ENCODE assay signal across 8 cellular contexts in the genomic region with DNA sequence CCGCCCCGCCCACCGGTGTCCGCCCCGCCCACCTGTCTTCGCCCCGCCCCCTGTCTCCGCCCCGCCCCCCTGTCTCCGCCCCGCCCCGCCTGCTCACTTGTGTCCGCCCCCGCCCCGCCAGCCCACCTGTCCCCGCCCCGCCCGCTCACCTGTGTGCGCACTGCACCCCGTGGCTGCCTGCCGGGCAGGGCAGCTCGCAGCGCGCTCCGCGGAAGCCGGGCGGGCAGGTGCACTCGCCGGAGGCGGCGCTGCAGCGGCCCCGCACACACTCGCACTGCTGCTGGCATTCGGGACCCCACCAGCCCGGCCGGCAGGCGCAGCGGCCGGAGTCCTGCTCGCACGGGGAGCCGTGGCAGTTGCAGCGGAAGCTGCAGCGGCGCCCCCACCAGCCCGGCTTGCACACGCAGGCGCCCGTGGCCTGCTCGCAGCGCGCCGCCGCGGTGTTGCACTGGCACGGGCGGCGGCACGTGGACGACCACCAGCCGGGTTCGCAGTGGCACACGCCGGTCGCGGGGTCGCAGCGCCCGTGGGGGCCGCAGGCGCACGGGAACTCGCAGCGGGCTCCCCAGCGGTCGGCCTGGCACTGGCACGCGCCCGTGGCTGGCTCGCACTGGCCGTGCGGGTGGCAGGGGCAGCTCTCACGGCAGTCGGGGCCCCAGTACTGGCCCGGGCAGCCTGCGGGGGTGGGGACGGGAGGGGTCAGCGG. TPM values are rescaled to one million over a fixed set of nuclear protein-coding genes. Genes with fewer than 3 reads are reported as not detected.
DNase-seq lines count a peak whose midpoint lies in the region; ATAC-seq and TF ChIP-seq lines count a peak whose summit lies in the region.

No MANE protein-coding gene starts in this region.

- H3K27ac Mint-ChIP-seq in neural crest cell (ENCODE audit: unreplicated experiment), result no peak overlapping the region

- no peaks in the 10 kb centered on the region for H3F3A ChIP-seq in Loucy (ENCODE audit: low read depth)

- H3K9me3 Mint-ChIP-seq in neural crest cell, result no peaks in the 10 kb centered on the region

- H3K36me3 ChIP-seq in Loucy (ENCODE audit: insufficient read depth, low read length), result no peaks in the 10 kb centered on the region

- no peaks in the 10 kb centered on the region for H3K36me3 Mint-ChIP-seq in neural crest cell (ENCODE audit: low read depth)

- H3K4me1 ChIP-seq in Loucy (ENCODE audit: insufficient read depth, low read length, poor library complexity, severe bottlenecking), result peaks cover 27% of the 10 kb centered on the region

- DNase-seq in ELR (ENCODE audit: low read depth) (peak; percentile 42), neural crest cell (ENCODE audit: low read depth, low spot score) (no peak), NCI-H446 treated with DMSO at 0.1 percent for 48 hours (lab: John Stamatoyannopoulos, UW) (no peak)
- peak; percentile 47 for DNase-seq in activated CD8-positive, alpha-beta memory T cell treated with anti-CD3 and anti-CD28 coated beads, Interleukin-2, amount 50 U/mL, for 1 hour (ENCODE audit: extremely low read depth)

- peaks cover 21% of the 10 kb centered on the region for H3K79me2 ChIP-seq in Loucy (ENCODE audit: insufficient read depth, low read length)

- ATAC-seq in esophagus mucosa (peak; percentile 77), GM19351 (IDR thresholded peaks at IDR 0.05; ENCODE audit: unreplicated experiment) (no peak), GM18519 (IDR thresholded peaks at IDR 0.05; ENCODE audit: low FRiP score, unreplicated experiment) (no peak)

- no peak overlapping the region for H3K4me3 Mint-ChIP-seq in neural crest cell

- H3K27me3 ChIP-seq in Loucy (ENCODE audit: insufficient read depth, low read length, poor library complexity, severe bottlenecking), result no peaks in the 10 kb centered on the region

- H2AFZ ChIP-seq in Loucy (ENCODE audit: low read length), result no peak overlapping the region

- no peak for TF ChIP-seq CTCF in Loucy (conservative IDR thresholded peaks at IDR 0.05; ENCODE audit: low read length)
- TF ChIP-seq CTCF in neural crest cell (conservative IDR thresholded peaks at IDR 0.05), result peak; percentile 48

- no peaks in the 10 kb centered on the region for H3K9me3 ChIP-seq in Loucy (ENCODE audit: insufficient read depth, low read depth, low read length)

- H3K27me3 Mint-ChIP-seq in neural crest cell (ENCODE audit: low read depth), result peaks cover 35% of the 10 kb centered on the region

- H3K9me2 ChIP-seq in Loucy (replicated peaks; ENCODE audit: low read depth, low read length), result no peaks in the 10 kb centered on the region

- H3K9ac ChIP-seq in Loucy (ENCODE audit: low read depth, low read length, poor library complexity, severe bottlenecking), result no peak overlapping the region

- H3K4me1 Mint-ChIP-seq in neural crest cell, result peaks cover 43% of the 10 kb centered on the region

- H3K4me2 ChIP-seq in Loucy (ENCODE audit: low read depth, low read length, poor library complexity, severe bottlenecking), result peak overlapping the region; percentile 97

- H4K20me1 ChIP-seq in Loucy (ENCODE audit: insufficient read depth, low read length, poor library complexity, severe bottlenecking), result peaks cover 8% of the 10 kb centered on the region

- H3K4me3 ChIP-seq in Loucy (ENCODE audit: low read length, poor library complexity, severe bottlenecking), result peak overlapping the region; percentile 85

RNA-seq across cellular contexts. Expression of a gene that starts 2.1 kb away (rescaled TPM):
- total RNA-seq in esophagus mucosa (2.3 TPM), neural crest cell (0.42 and 1.1 TPM in 2 replicates)

RNA-seq across cellular contexts. Expression of a gene that starts 6.2 kb away (rescaled TPM):
- total RNA-seq in esophagus mucosa (5.3 TPM), neural crest cell (1.2 and 1.8 TPM in 2 replicates)

RNA-seq across cellular contexts. Expression of a gene that starts 14.8 kb away (rescaled TPM):
- 3.6 TPM for total RNA-seq in esophagus mucosa
- 13.9 and 15.5 TPM in 2 replicates for total RNA-seq in neural crest cell

RNA-seq across cellular contexts. Expression of a gene that starts 41.2 kb away (rescaled TPM):
- 171 TPM for total RNA-seq in esophagus mucosa
- 449 and 459 TPM in 2 replicates for total RNA-seq in neural crest cell

Comparison
In these comparisons a context has a peak if more than half of its experiments do, and no peak if none do; other contexts are left out.
1. DNase-seq: peak in ELR (single experiment) and activated CD8-positive, alpha-beta memory T cell treated with anti-CD3 and anti-CD28 coated beads, Interleukin-2, amount 50 U/mL, for 1 hour (single experiment); none in neural crest cell (single experiment) and NCI-H446 treated with DMSO at 0.1 percent for 48 hours (single experiment).